Comparison of ENCODE assay signal across 11 cellular contexts in genomic region chr1:87683557-87683956, GRCh38.
DNase-seq lines count a peak whose midpoint lies in the region; ATAC-seq and TF ChIP-seq lines count a peak whose summit lies in the region.
"Had no signal": no experiment of that assay in that cellular context is flagged by ENCODE, and none has a peak within 500 bp of the region (broad histone marks: within the 10 kb centered on the region; RNA-seq: fewer than 3 reads in every experiment).

No MANE protein-coding gene starts in this region.

- no peak overlapping the region for H2AFZ ChIP-seq in neural progenitor cell (replicated peaks)

- CTCF ChIA-PET in CD4-positive, alpha-beta T cell (lab: Charles Lee), result interaction anchor here (1.6 kb wide), 1 partner anchor 9 kb away, joined by 5 read pairs; no protein-coding TSS in a partner anchor

- TF ChIP-seq CTCF in CD4-positive, alpha-beta T cell (IDR thresholded peaks at IDR 0.05), result no peak
- no peak for TF ChIP-seq CTCF in dorsolateral prefrontal cortex (IDR thresholded peaks at IDR 0.05 in 54 of 56, conservative IDR thresholded peaks at IDR 0.05 in 2 of 56; ENCODE audit: low read depth in 1 of 56, partially characterized antibody in 56 of 56)
- no peak for TF ChIP-seq CTCF in neural progenitor cell (IDR thresholded peaks at IDR 0.05)
- TF ChIP-seq CTCF in brain microvascular endothelial cell (IDR thresholded peaks at IDR 0.05; ENCODE audit: low read depth, low read length, missing control alignments), result no peak

- no peak overlapping the region for H3K27ac ChIP-seq in CD4-positive, alpha-beta T cell (ENCODE audit: low read depth, low read length)
- H3K27ac ChIP-seq in dorsolateral prefrontal cortex, result no peak overlapping the region
- H3K27ac ChIP-seq in neural progenitor cell, result no peak overlapping the region
- no peak overlapping the region for H3K27ac ChIP-seq in brain microvascular endothelial cell

- H3K9ac ChIP-seq in neural progenitor cell, result no peak overlapping the region

- peak overlapping the region; percentile 79 for H3K4me3 Mint-ChIP-seq in CD4-positive, alpha-beta T cell
- no peak overlapping the region for H3K4me3 Mint-ChIP-seq in neural progenitor cell

- H3F3A ChIP-seq in neural progenitor cell (ENCODE audit: low read depth), result peaks cover 17% of the 10 kb centered on the region

- in situ Hi-C loops in brain microvascular endothelial cell (cut with HindIII; ENCODE audit: low pct_ligation_motif_present, low sequenced_read_pairs), result no loop called here

- intact Hi-C loops in CD4-positive, alpha-beta T cell (cut with DNase I, micrococcal nuclease), result no loop called here
- intact Hi-C loops in dorsolateral prefrontal cortex (cut with DNase I), result loop anchor here in 1 of 2 donors (10.0 kb wide), 1 partner anchor 349 kb away; no protein-coding TSS in a partner anchor

- no peak overlapping the region for H3K27ac Mint-ChIP-seq in CD4-positive, alpha-beta T cell
- peak overlapping the region; percentile 18 for H3K27ac Mint-ChIP-seq in neural progenitor cell
- H3K27ac Mint-ChIP-seq: effector memory CD8-positive, alpha-beta T cell had no signal

- H3K4me3 ChIP-seq in dorsolateral prefrontal cortex, result peak overlapping the region in 36 of 59 donors; percentile 33 to 68 (median 54)
- H3K4me3 ChIP-seq in neural progenitor cell, result no peak overlapping the region
- H3K4me3 ChIP-seq in brain microvascular endothelial cell (ENCODE audit: low read depth, low read length), result no peak overlapping the region

- H3K36me3 Mint-ChIP-seq in CD4-positive, alpha-beta T cell (ENCODE audit: low read depth), result no peaks in the 10 kb centered on the region
- H3K36me3 Mint-ChIP-seq in neural progenitor cell, result no peaks in the 10 kb centered on the region

- no peaks in the 10 kb centered on the region for H3K9me3 ChIP-seq in CD4-positive, alpha-beta T cell (ENCODE audit: control insufficient read depth, low read length)
- no peaks in the 10 kb centered on the region for H3K9me3 ChIP-seq in neural progenitor cell (ENCODE audit: low read depth)

- H3K4me1 Mint-ChIP-seq in CD4-positive, alpha-beta T cell (ENCODE audit: low read depth), result no peaks in the 10 kb centered on the region
- peaks cover 33% of the 10 kb centered on the region for H3K4me1 Mint-ChIP-seq in neural progenitor cell

- H3K27me3 ChIP-seq in CD4-positive, alpha-beta T cell (ENCODE audit: control insufficient read depth, insufficient read depth, low read length), result no peaks in the 10 kb centered on the region
- H3K27me3 ChIP-seq in dorsolateral prefrontal cortex (no peaks in the 10 kb centered on the region), neural progenitor cell (no peaks in the 10 kb centered on the region), brain microvascular endothelial cell (replicated peaks) (no peaks in the 10 kb centered on the region)

- H3K36me3 ChIP-seq in neural progenitor cell, result no peaks in the 10 kb centered on the region
- no peaks in the 10 kb centered on the region for H3K36me3 ChIP-seq in brain microvascular endothelial cell (replicated peaks)

- H3K4me1 ChIP-seq in neural progenitor cell, result peaks cover 41% of the 10 kb centered on the region

- ATAC-seq in CD4-positive, alpha-beta T cell (ENCODE audit: poor library complexity), result no peak

- POLR2A ChIA-PET in CD4-positive, alpha-beta T cell (lab: Charles Lee), result interaction anchor here (0.6 kb wide), 1 partner anchor 382 kb away, joined by 3 read pairs; no protein-coding TSS in a partner anchor

- H3K4me2 ChIP-seq in neural progenitor cell, result no peak overlapping the region

- H4K20me1 ChIP-seq in neural progenitor cell (ENCODE audit: low read depth), result no peaks in the 10 kb centered on the region

- no peaks in the 10 kb centered on the region for H3K9me3 Mint-ChIP-seq in CD4-positive, alpha-beta T cell
- H3K9me3 Mint-ChIP-seq in neural progenitor cell, result no peaks in the 10 kb centered on the region
- H3K9me3 Mint-ChIP-seq: effector memory CD8-positive, alpha-beta T cell had no signal

- DNase-seq in CD4-positive, alpha-beta T cell, result no peak
- DNase-seq in NCI-H1417 treated with DMSO at 0.1 percent for 48 hours (lab: John Stamatoyannopoulos, UW) (peak; percentile 57), dorsolateral prefrontal cortex (no peak), neural progenitor cell (ENCODE audit: low spot score) (no peak), NOMO-1 treated with dmso at 0.1 percent for 144 hours (lab: John Stamatoyannopoulos, UW; ENCODE audit: unreplicated experiment) (no peak), C1 segment of cervical spinal cord (lab: John Stamatoyannopoulos, UW) (no peak), brain microvascular endothelial cell (no peak), activated gamma-delta T cell (lab: John Stamatoyannopoulos, UW) (no peak)
- DNase-seq: effector memory CD8-positive, alpha-beta T cell; NCI-H446 treated with DMSO at 0.1 percent for 48 hours; T1000 had no signal

- H3K27me3 Mint-ChIP-seq in CD4-positive, alpha-beta T cell, result no peaks in the 10 kb centered on the region
- H3K27me3 Mint-ChIP-seq in neural progenitor cell (ENCODE audit: insufficient read depth, low read depth), result no peaks in the 10 kb centered on the region

- no peaks in the 10 kb centered on the region for H3K79me2 ChIP-seq in neural progenitor cell (ENCODE audit: low read depth)

Comparison
In these comparisons a context has a peak if more than half of its experiments do, and no peak if none do; other contexts are left out.
1. H3K4me3 ChIP-seq: peak in dorsolateral prefrontal cortex (36 of 59); none in neural progenitor cell (single experiment) and brain microvascular endothelial cell (single experiment).